Comparison of ENCODE assay signal across 11 cellular contexts in genomic region chr2:119491776-119492525, GRCh38. TPM values are rescaled to one million over a fixed set of nuclear protein-coding genes. Genes with fewer than 3 reads are reported as not detected.
A peak's percentile ranks its signal among the peaks of the same experiment; 100 is the strongest.
DNase-seq lines count a peak whose midpoint lies in the region; ATAC-seq, FAIRE-seq and TF ChIP-seq lines count a peak whose summit lies in the region.
"Had no signal": no experiment of that assay in that cellular context is flagged by ENCODE, and none has a peak within 500 bp of the region (broad histone marks: within the 10 kb centered on the region; RNA-seq: fewer than 3 reads in every experiment).

No MANE protein-coding gene starts in this region.

- ATAC-seq in HepG2: peak; percentile 49
- ATAC-seq in activated naive CD8-positive, alpha-beta T cell treated with anti-CD3 and anti-CD28 coated beads, Interleukin-2, amount 50 U/mL, for 24 hours: no peak
- no peak for ATAC-seq in HG02588 (IDR thresholded peaks at IDR 0.05; ENCODE audit: unreplicated experiment)
- ATAC-seq: activated CD8-positive, alpha-beta T cell treated with anti-CD3 and anti-CD28 coated beads for 36 hours had no signal

- peak overlapping the region; percentile 45; the same call in 1 of the 2 replicates for H3K9ac ChIP-seq in HepG2 (ENCODE audit: insufficient read depth, low read depth, low read length)

- CTCF ChIA-PET in A673 (lab: Charles Lee) (no interaction called here), HepG2 (lab: Yijun Ruan, JAX; ENCODE audit: low intra/inter-chr PET ratio, low total read pairs) (no interaction called here)

- H3K27me3 ChIP-seq in A673 (replicated peaks; ENCODE audit: insufficient read depth, low read depth, low read length, poor library complexity) (no peaks in the 10 kb centered on the region), HepG2 (ENCODE audit: control insufficient read depth in 1 of 2, insufficient read depth in 2 of 2, low read length in 2 of 2) (0 out of 5 replicates have a peak, but pooled peaks cover 0 to under 1% of the 10 kb centered on the region in 2 experiments)

- no peak for TF ChIP-seq POLR2A in HepG2 (IDR thresholded peaks at IDR 0.05; ENCODE audit: insufficient read depth in 1 of 2, low read depth in 2 of 2, low read length in 2 of 2)

- H3K27ac Mint-ChIP-seq in activated naive CD8-positive, alpha-beta T cell treated with anti-CD3 and anti-CD28 coated beads, Interleukin-2, amount 50 U/mL, for 24 hours: no peak overlapping the region
- H3K27ac Mint-ChIP-seq: activated CD8-positive, alpha-beta T cell treated with anti-CD3 and anti-CD28 coated beads for 36 hours had no signal

- H3K4me2 ChIP-seq in HepG2 (ENCODE audit: low read depth, low read length): peak overlapping the region; percentile 18

- H3K36me3 Mint-ChIP-seq in activated naive CD8-positive, alpha-beta T cell treated with anti-CD3 and anti-CD28 coated beads, Interleukin-2, amount 50 U/mL, for 24 hours (ENCODE audit: low read depth): no peaks in the 10 kb centered on the region

- H2AFZ ChIP-seq in HepG2 (ENCODE audit: low read length): peak overlapping the region; percentile 11

- H4K20me1 ChIP-seq in HepG2 (ENCODE audit: insufficient read depth, low read length): no peaks in the 10 kb centered on the region

- POLR2A ChIA-PET in A673 (lab: Charles Lee; ENCODE audit: low non-redundant PET): no interaction called here
- POLR2A ChIA-PET in HepG2 (lab: Yijun Ruan, JAX): interaction anchor here (1.0 kb wide), 1 partner anchor 187 kb away, joined by 4 read pairs; the partner anchor contains the start of gene TMEM177

- TF ChIP-seq CTCF in A673 (conservative IDR thresholded peaks at IDR 0.05; ENCODE audit: low read depth, low read length) (no peak), HepG2 (CRISPR knock-in tag; IDR thresholded peaks at IDR 0.05) (no peak)

- no peaks in the 10 kb centered on the region for H3K4me1 Mint-ChIP-seq in activated naive CD8-positive, alpha-beta T cell treated with anti-CD3 and anti-CD28 coated beads, Interleukin-2, amount 50 U/mL, for 24 hours

- no peaks in the 10 kb centered on the region for H3K9me3 Mint-ChIP-seq in activated naive CD8-positive, alpha-beta T cell treated with anti-CD3 and anti-CD28 coated beads, Interleukin-2, amount 50 U/mL, for 24 hours
- H3K9me3 Mint-ChIP-seq: activated CD8-positive, alpha-beta T cell treated with anti-CD3 and anti-CD28 coated beads for 36 hours had no signal

- H3K9me3 ChIP-seq in A673 (ENCODE audit: low read depth, low read length, poor library complexity, severe bottlenecking): no peaks in the 10 kb centered on the region
- H3K9me3 ChIP-seq in HepG2 (ENCODE audit: low read length): no peaks in the 10 kb centered on the region

- in situ Hi-C loops in HepG2 (cut with HindIII; ENCODE audit: extremely low pct_ligation_motif_present, low pct_unique_long_range_greater_than_20kb): no loop called here

- H3K4me3 ChIP-seq in A673 (ENCODE audit: low read depth, low read length, poor library complexity, severe bottlenecking) (no peak overlapping the region), HepG2 (replicated peaks in 1 of 3; ENCODE audit: insufficient read depth in 1 of 3, low read depth in 2 of 3, low read length in 3 of 3) (no peak overlapping the region)

- no peak for TF ChIP-seq RAD21 in HepG2 (CRISPR knock-in tag; IDR thresholded peaks at IDR 0.05)

- intact Hi-C loops in A673 (cut with micrococcal nuclease; ENCODE audit: unreplicated experiment): no loop called here
- intact Hi-C loops in HepG2 (cut with micrococcal nuclease; ENCODE audit: unreplicated experiment): no loop called here

- H3K4me1 ChIP-seq in A673 (ENCODE audit: insufficient read depth, low read length, poor library complexity, severe bottlenecking): peaks cover 7% of the 10 kb centered on the region
- H3K4me1 ChIP-seq in HepG2 (ENCODE audit: insufficient read depth, low read length): peaks cover 56% of the 10 kb centered on the region

- TF ChIP-seq EP300 in HepG2 (IDR thresholded peaks at IDR 0.05; ENCODE audit: low read depth in 2 of 2, low read length in 2 of 2) (peak; percentile 38 to 48; a peak in 2 of 4 replicates), HepG2 (CRISPR knock-in tag; IDR thresholded peaks at IDR 0.05; ENCODE audit: borderline replicate concordance) (peak; percentile 37; the same call in 1 of the 2 replicates)

- peaks cover 14% of the 10 kb centered on the region for H3K27me3 Mint-ChIP-seq in activated naive CD8-positive, alpha-beta T cell treated with anti-CD3 and anti-CD28 coated beads, Interleukin-2, amount 50 U/mL, for 24 hours

- H3K36me3 ChIP-seq in A673 (ENCODE audit: insufficient read depth, low read length, poor library complexity, severe bottlenecking) (no peaks in the 10 kb centered on the region), HepG2 (replicated peaks in 1 of 2; ENCODE audit: control insufficient read depth in 1 of 2, insufficient read depth in 2 of 2, low read length in 2 of 2) (no peaks in the 10 kb centered on the region)

- 33% methylated on average over 5 of the region's 5 CpGs for WGBS in HepG2 (ENCODE audit: low lambda C conversion rate)

- BruUV-seq in A673 (replicated peaks; lab: Mats Ljungman, UMichigan) (no TSS peak), HepG2 (replicated peaks; lab: Mats Ljungman, UMichigan) (no TSS peak)

- H3K27ac ChIP-seq in A673 (ENCODE audit: low read depth, low read length, poor library complexity, severe bottlenecking) (no peak overlapping the region), HepG2 (ENCODE audit: extremely low read length, insufficient read depth, low read length) (peak overlapping the region; percentile 9)

- H3K79me2 ChIP-seq in HepG2 (ENCODE audit: insufficient read depth, low read length): no peaks in the 10 kb centered on the region

- peak; percentile 40 for DNase-seq in A673 (ENCODE audit: low spot score)
- DNase-seq in HTR-8/SVneo (ENCODE audit: insufficient read length, low spot score): peak; percentile 85
- DNase-seq in dedifferentiated amniotic fluid mesenchymal stem cell (ENCODE audit: extremely low spot score): peak; percentile 40
- DNase-seq in HepG2 (ENCODE audit: low spot score): peak; percentile 91
- no peak for DNase-seq in activated naive CD8-positive, alpha-beta T cell treated with anti-CD3 and anti-CD28 coated beads, Interleukin-2, amount 50 U/mL, for 24 hours
- no peak for DNase-seq in NOMO-1 treated with dmso at 0.1 percent for 144 hours (lab: John Stamatoyannopoulos, UW; ENCODE audit: unreplicated experiment)
- no peak for DNase-seq in activated CD4-positive, alpha-beta T cell treated with anti-CD3 and anti-CD28 coated beads for 48 hours
- DNase-seq: activated CD8-positive, alpha-beta T cell treated with anti-CD3 and anti-CD28 coated beads for 36 hours; hippocampal formation; NCI-H1105 treated with DMSO at 0.1 percent for 48 hours had no signal

- H3K4me3 Mint-ChIP-seq in activated naive CD8-positive, alpha-beta T cell treated with anti-CD3 and anti-CD28 coated beads, Interleukin-2, amount 50 U/mL, for 24 hours: no peak overlapping the region
- H3K4me3 Mint-ChIP-seq: activated CD8-positive, alpha-beta T cell treated with anti-CD3 and anti-CD28 coated beads for 36 hours had no signal

- FAIRE-seq in HTR-8/SVneo (lab: Jason Lieb, UNC) (peak; percentile 72), HepG2 (lab: Jason Lieb, UNC) (no peak)

RNA-seq across cellular contexts. Expression of gene SCTR, which starts 32.3 kb away (rescaled TPM):
- total RNA-seq in A673 (2021) (0.50 TPM in 1 of 2 replicates, not detected in the other), HepG2 (2016; rRNA removed; fragmentation: Illumina TruSeq; extraction: Trizol) (not detected in 2 replicates)
- not detected in 2 replicates for total RNA-seq in HepG2 (2016; cell fraction: cytosol; rRNA removed; fragmentation: Illumina TruSeq; extraction: Trizol; ENCODE audit: low read depth)
- total RNA-seq in HepG2 (2016; cell fraction: insoluble cytoplasmic fraction; rRNA removed; fragmentation: Illumina TruSeq; extraction: Trizol): not detected in 2 replicates
- total RNA-seq in HepG2 (2016; cell fraction: membrane; rRNA removed; fragmentation: Illumina TruSeq; extraction: Trizol): not detected in 2 replicates
- not detected in 2 replicates for total RNA-seq in HepG2 (2016; cell fraction: nucleus; rRNA removed; fragmentation: Illumina TruSeq; extraction: Trizol)
- polyA plus RNA-seq in HepG2 (2011; rRNA removed): not detected in 2 replicates
- polyA plus RNA-seq in HepG2 (2011; cell fraction: cytosol; rRNA removed): not detected in 2 replicates
- not detected in 2 replicates for polyA plus RNA-seq in HepG2 (2011; cell fraction: nucleus; rRNA removed)
- 2.8 and 3.7 TPM in 2 replicates for polyA plus RNA-seq in HepG2 (2012)
- not detected in 2 replicates for polyA plus RNA-seq in HepG2 (2016; cell fraction: cytosol; fragmentation: Illumina TruSeq; extraction: Trizol; ENCODE audit: low read depth)
- polyA plus RNA-seq in HepG2 (2016; cell fraction: insoluble cytoplasmic fraction; fragmentation: Illumina TruSeq; extraction: Trizol; ENCODE audit: low read depth): not detected in 2 replicates
- polyA plus RNA-seq in HepG2 (2016; cell fraction: membrane; fragmentation: Illumina TruSeq; extraction: Trizol; ENCODE audit: low read depth): not detected in 2 replicates
- not detected in 2 replicates for polyA plus RNA-seq in HepG2 (2016; cell fraction: nucleus; fragmentation: Illumina TruSeq; extraction: Trizol; ENCODE audit: insufficient read depth, low read depth)
- not detected in 2 replicates for polyA minus RNA-seq in HepG2 (2011; rRNA and poly(A)+ RNA removed; ENCODE audit: low replicate concordance)
- polyA minus RNA-seq in HepG2 (2011; cell fraction: cytosol; rRNA and poly(A)+ RNA removed): not detected in 2 replicates
- polyA minus RNA-seq in HepG2 (2011; cell fraction: nucleus; rRNA and poly(A)+ RNA removed): not detected in 2 replicates
- total RNA-seq: activated CD8-positive, alpha-beta T cell treated with anti-CD3 and anti-CD28 coated beads for 36 hours had no signal

RNA-seq across cellular contexts. Expression of gene CFAP221, which starts 52.3 kb away (rescaled TPM):
- 1.1 and 1.5 TPM in 2 replicates for total RNA-seq in A673 (2021)
- not detected in 2 replicates for total RNA-seq in HepG2 (2016; rRNA removed; fragmentation: Illumina TruSeq; extraction: Trizol)
- total RNA-seq in HepG2 (2016; cell fraction: cytosol; rRNA removed; fragmentation: Illumina TruSeq; extraction: Trizol; ENCODE audit: low read depth): 0.20 and 0.26 TPM in 2 replicates
- total RNA-seq in HepG2 (2016; cell fraction: insoluble cytoplasmic fraction; rRNA removed; fragmentation: Illumina TruSeq; extraction: Trizol): not detected in 2 replicates
- 0.43 TPM in 1 of 2 replicates, not detected in the other for total RNA-seq in HepG2 (2016; cell fraction: membrane; rRNA removed; fragmentation: Illumina TruSeq; extraction: Trizol)
- total RNA-seq in HepG2 (2016; cell fraction: nucleus; rRNA removed; fragmentation: Illumina TruSeq; extraction: Trizol): not detected in 2 replicates
- not detected in 2 replicates for polyA plus RNA-seq in HepG2 (2011; rRNA removed)
- polyA plus RNA-seq in HepG2 (2011; cell fraction: cytosol; rRNA removed): not detected in 2 replicates
- polyA plus RNA-seq in HepG2 (2011; cell fraction: nucleus; rRNA removed): not detected in 2 replicates
- not detected in 2 replicates for polyA plus RNA-seq in HepG2 (2012)
- polyA plus RNA-seq in HepG2 (2016; cell fraction: cytosol; fragmentation: Illumina TruSeq; extraction: Trizol; ENCODE audit: low read depth): 0.26 and 0.33 TPM in 2 replicates
- not detected in 2 replicates for polyA plus RNA-seq in HepG2 (2016; cell fraction: insoluble cytoplasmic fraction; fragmentation: Illumina TruSeq; extraction: Trizol; ENCODE audit: low read depth)
- polyA plus RNA-seq in HepG2 (2016; cell fraction: membrane; fragmentation: Illumina TruSeq; extraction: Trizol; ENCODE audit: low read depth): not detected in 2 replicates
- not detected in 2 replicates for polyA plus RNA-seq in HepG2 (2016; cell fraction: nucleus; fragmentation: Illumina TruSeq; extraction: Trizol; ENCODE audit: insufficient read depth, low read depth)
- not detected in 2 replicates for polyA minus RNA-seq in HepG2 (2011; rRNA and poly(A)+ RNA removed; ENCODE audit: low replicate concordance)
- not detected in 2 replicates for polyA minus RNA-seq in HepG2 (2011; cell fraction: cytosol; rRNA and poly(A)+ RNA removed)
- polyA minus RNA-seq in HepG2 (2011; cell fraction: nucleus; rRNA and poly(A)+ RNA removed): not detected in 2 replicates
- total RNA-seq: activated CD8-positive, alpha-beta T cell treated with anti-CD3 and anti-CD28 coated beads for 36 hours had no signal

Comparison
In these comparisons a context has a peak if more than half of its experiments do, and no peak if none do; other contexts are left out.
1. DNase-seq: peak in A673 (single experiment), HTR-8/SVneo (single experiment), dedifferentiated amniotic fluid mesenchymal stem cell (single experiment) and HepG2 (single experiment); none in activated naive CD8-positive, alpha-beta T cell treated with anti-CD3 and anti-CD28 coated beads, Interleukin-2, amount 50 U/mL, for 24 hours (single experiment), NOMO-1 treated with dmso at 0.1 percent for 144 hours (single experiment) and activated CD4-positive, alpha-beta T cell treated with anti-CD3 and anti-CD28 coated beads for 48 hours (single experiment).